24 cellular contexts compared by ENCODE assay signal in the genomic region with DNA sequence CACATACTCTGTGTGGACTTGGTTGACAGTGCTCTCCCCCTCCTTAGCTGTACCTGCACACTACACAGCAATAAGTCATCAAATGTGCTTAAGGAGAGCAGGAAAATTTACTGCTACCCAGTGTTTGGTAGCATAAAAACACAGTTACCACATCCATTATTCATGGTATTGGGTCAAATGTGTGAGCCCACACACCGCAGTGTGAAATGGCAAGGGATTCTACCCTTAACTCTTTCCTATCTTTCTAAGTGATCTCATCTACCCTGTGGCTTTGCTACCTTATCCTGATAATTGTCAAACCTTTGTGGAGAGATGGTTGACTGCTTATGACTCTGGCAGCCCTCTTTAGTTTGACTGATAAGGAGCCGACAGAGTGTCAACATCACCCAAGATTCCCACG. TPM values are rescaled to one million over a fixed set of nuclear protein-coding genes. Genes with fewer than 3 reads are reported as not detected.
"Had no signal": no experiment of that assay in that cellular context is flagged by ENCODE, and none has a peak within 500 bp of the region (broad histone marks: within the 10 kb centered on the region; RNA-seq: fewer than 3 reads in every experiment).

No MANE protein-coding gene starts in this region.

- H3K9me3 ChIP-seq: pancreas, prostate gland had no signal

- H3K4me3 Mint-ChIP-seq: neural crest cell; stimulated activated memory B cell treated with anti-CD40 and anti-IgM and Interleukin-4, amounts not matched to agents 10 μg/mL and 1 μg/mL and 100 μg/mL, for 72 hours had no signal

- ATAC-seq: left ventricle myocardium superior; pancreas; sciatic nerve; stimulated activated memory B cell treated with anti-CD40 and anti-IgM and Interleukin-4, amounts not matched to agents 10 μg/mL and 1 μg/mL and 100 μg/mL, for 72 hours had no signal

- H3K27ac ChIP-seq: epithelial cell of prostate, pancreas, prostate gland, skin epidermis, suprapubic skin, tibial artery had no signal

- H3K27ac Mint-ChIP-seq: stimulated activated memory B cell treated with anti-CD40 and anti-IgM and Interleukin-4, amounts not matched to agents 10 μg/mL and 1 μg/mL and 100 μg/mL, for 72 hours had no signal

- H3K27me3 Mint-ChIP-seq: stimulated activated memory B cell treated with anti-CD40 and anti-IgM and Interleukin-4, amounts not matched to agents 10 μg/mL and 1 μg/mL and 100 μg/mL, for 72 hours had no signal

- H3K4me1 Mint-ChIP-seq: stimulated activated memory B cell treated with anti-CD40 and anti-IgM and Interleukin-4, amounts not matched to agents 10 μg/mL and 1 μg/mL and 100 μg/mL, for 72 hours had no signal

- H3K4me1 ChIP-seq: pancreas, prostate gland, tibial artery had no signal

- H3K36me3 ChIP-seq: pancreas, prostate gland, suprapubic skin, tibial artery had no signal

- H3K4me3 ChIP-seq: pancreas, prostate gland, skin epidermis, suprapubic skin, tibial artery had no signal

- H3K27me3 ChIP-seq: pancreas, suprapubic skin, tibial artery had no signal

- DNase-seq: activated CD4-positive, alpha-beta T cell treated with anti-CD3 and anti-CD28 coated beads for 48 hours; activated CD4-positive, alpha-beta T cell treated with anti-CD3 and anti-CD28 coated beads, Interleukin-2, amount 50 U/mL, for 48 hours; activated CD4-positive, CD25-positive, alpha-beta regulatory T cell; activated gamma-delta T cell treated with Interleukin-2 at 50 U/mL for 16 hours; activated naive CD4-positive, alpha-beta T cell treated with anti-CD3 and anti-CD28 coated beads, Interleukin-2, amount 50 U/mL, for 16 hours; anterior cingulate cortex; dermis blood vessel endothelial cell; effector CD4-positive, alpha-beta T cell; glutamatergic neuron; left cardiac atrium; left ventricle myocardium superior; nucleus accumbens; pancreas; retina; stimulated activated CD4-positive, alpha-beta T cell treated with anti-CD3 and anti-CD28 coated beads, Interleukin-12 subunit alpha, Interleukin-12 subunit beta, amount 100 ng/mL, for 4 hours; stimulated activated CD4-positive, alpha-beta T cell treated with anti-CD3 and anti-CD28 coated beads, Interleukin-4, amount 100 ng/mL, for 1 hour; tibial artery had no signal

RNA-seq across cellular contexts. Expression of gene STX11, which starts 47.6 kb away (rescaled TPM):
- total RNA-seq: neural crest cell had no signal
